Comparison of ENCODE assay signal across 1 cellular context in the genomic region with DNA sequence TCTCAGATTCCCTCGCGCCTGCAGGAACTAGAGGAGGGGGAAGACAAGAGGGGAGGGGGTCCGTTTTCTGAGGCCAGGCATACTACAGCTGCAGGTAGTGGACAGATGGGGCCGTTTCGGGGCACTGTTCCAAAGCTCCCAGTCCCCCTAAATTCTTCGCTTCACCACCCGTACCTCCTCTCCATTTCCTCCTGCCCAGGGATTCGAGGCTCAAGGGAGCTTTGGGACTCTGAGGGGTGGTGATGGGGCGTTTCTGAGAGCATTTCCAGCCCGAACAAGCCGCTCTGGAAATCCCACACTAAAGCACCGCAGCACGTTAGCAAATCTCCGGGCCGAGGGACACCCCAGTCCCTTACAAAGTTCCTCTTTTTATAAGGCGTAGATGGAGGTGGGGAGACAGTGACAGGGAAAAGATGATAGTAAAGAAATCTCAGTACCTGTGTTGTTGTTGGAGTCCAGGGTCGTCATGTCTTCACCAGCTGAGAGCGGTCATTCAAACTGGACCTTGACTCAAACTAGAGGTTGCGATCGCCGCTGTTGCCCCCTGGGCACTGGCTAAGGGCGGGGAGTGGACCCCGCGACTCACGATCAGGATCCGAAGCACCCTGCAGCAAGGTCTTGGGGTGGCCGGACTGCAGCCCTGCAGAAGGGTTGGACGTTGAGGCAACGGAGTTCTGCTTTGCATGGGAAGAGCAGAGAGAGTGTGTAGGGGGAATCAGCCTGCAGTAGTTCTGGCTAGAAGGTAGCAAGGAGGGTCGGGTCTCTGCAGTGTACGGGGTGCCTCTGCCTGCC.
TF ChIP-seq lines count a peak whose summit lies in the region.

No MANE protein-coding gene starts in this region.

TF ChIP-seq in GM12878, 131 proteins besides CTCF, POLR2A, EP300 and RAD21:
- TF ChIP-seq, protein P1, sequence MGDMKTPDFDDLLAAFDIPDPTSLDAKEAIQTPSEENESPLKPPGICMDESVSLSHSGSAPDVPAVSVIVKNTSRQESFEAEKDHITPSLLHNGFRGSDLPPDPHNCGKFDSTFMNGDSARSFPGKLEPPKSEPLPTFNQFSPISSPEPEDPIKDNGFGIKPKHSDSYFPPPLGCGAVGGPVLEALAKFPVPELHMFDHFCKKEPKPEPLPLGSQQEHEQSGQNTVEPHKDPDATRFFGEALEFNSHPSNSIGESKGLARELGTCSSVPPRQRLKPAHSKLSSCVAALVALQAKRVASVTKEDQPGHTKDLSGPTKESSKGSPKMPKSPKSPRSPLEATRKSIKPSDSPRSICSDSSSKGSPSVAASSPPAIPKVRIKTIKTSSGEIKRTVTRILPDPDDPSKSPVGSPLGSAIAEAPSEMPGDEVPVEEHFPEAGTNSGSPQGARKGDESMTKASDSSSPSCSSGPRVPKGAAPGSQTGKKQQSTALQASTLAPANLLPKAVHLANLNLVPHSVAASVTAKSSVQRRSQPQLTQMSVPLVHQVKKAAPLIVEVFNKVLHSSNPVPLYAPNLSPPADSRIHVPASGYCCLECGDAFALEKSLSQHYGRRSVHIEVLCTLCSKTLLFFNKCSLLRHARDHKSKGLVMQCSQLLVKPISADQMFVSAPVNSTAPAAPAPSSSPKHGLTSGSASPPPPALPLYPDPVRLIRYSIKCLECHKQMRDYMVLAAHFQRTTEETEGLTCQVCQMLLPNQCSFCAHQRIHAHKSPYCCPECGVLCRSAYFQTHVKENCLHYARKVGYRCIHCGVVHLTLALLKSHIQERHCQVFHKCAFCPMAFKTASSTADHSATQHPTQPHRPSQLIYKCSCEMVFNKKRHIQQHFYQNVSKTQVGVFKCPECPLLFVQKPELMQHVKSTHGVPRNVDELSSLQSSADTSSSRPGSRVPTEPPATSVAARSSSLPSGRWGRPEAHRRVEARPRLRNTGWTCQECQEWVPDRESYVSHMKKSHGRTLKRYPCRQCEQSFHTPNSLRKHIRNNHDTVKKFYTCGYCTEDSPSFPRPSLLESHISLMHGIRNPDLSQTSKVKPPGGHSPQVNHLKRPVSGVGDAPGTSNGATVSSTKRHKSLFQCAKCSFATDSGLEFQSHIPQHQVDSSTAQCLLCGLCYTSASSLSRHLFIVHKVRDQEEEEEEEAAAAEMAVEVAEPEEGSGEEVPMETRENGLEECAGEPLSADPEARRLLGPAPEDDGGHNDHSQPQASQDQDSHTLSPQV (IDR thresholded peaks at IDR 0.05), result no peak
- TF ChIP-seq ZBTB33 (IDR thresholded peaks at IDR 0.05), result 0 out of 2 replicates have a peak, but pooled peaks have one; percentile 18
